8 cellular contexts compared by ENCODE assay signal in the genomic region with DNA sequence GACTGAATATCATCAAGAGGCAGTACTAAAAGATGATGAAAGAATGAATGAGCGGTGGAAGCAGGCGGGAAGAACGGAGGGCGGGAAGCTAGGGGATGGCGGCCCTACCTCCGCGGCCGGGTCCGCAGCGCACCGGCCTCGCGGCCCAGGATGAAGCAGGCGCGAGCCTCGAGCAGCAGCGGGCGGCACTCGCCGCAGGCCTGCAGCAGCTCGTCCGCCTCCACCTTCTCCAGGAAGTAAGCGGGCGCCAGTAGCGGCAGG. TPM values are rescaled to one million over a fixed set of nuclear protein-coding genes. Genes with fewer than 3 reads are reported as not detected.
DNase-seq lines count a peak whose midpoint lies in the region; ATAC-seq, FAIRE-seq and TF ChIP-seq lines count a peak whose summit lies in the region.

No MANE protein-coding gene starts in this region.

- no peak for TF ChIP-seq POLR2A in upper lobe of left lung (IDR thresholded peaks at IDR 0.05)

- H3K4me1 ChIP-seq in cardiac muscle cell (ENCODE audit: low read depth) = peaks cover 5% of the 10 kb centered on the region
- H3K4me1 ChIP-seq in right atrium auricular region = peaks cover 0 to 15% of the 10 kb centered on the region in 2 donors
- H3K4me1 ChIP-seq in upper lobe of left lung = peaks cover 8 to 27% (median 19%) of the 10 kb centered on the region in 4 donors

- TF ChIP-seq CTCF in cardiac muscle cell (IDR thresholded peaks at IDR 0.05; ENCODE audit: low read depth, low read length) = no peak
- TF ChIP-seq CTCF in right atrium auricular region (IDR thresholded peaks at IDR 0.05) = no peak
- TF ChIP-seq CTCF in brain (conservative IDR thresholded peaks at IDR 0.05) = no peak
- no peak for TF ChIP-seq CTCF in natural killer cell (IDR thresholded peaks at IDR 0.05)
- no peak for TF ChIP-seq CTCF in upper lobe of left lung (IDR thresholded peaks at IDR 0.05)
- no peak for TF ChIP-seq CTCF in D721Med (IDR thresholded peaks at IDR 0.05; ENCODE audit: insufficient read depth, missing control alignments)

- H3K4me1 Mint-ChIP-seq in brain (peaks cover 65% of the 10 kb centered on the region), natural killer cell (peaks cover 18 to 29% of the 10 kb centered on the region in 2 donors)

- H3K4me3 Mint-ChIP-seq in brain (peak overlapping the region; percentile 80 to 88 (median 84)), natural killer cell (peak overlapping the region; percentile 80)

- no peak for ATAC-seq in natural killer cell
- ATAC-seq in upper lobe of left lung (ENCODE audit: low FRiP score in 2 of 2) = no peak

- intact Hi-C loops in natural killer cell (cut with micrococcal nuclease) = no loop called here

- WGBS in upper lobe of left lung, 2 donors = 39 to 43% methylated on average over 15 to 25 of the region's 25 CpGs

- peaks cover 31% of the 10 kb centered on the region for H3K36me3 Mint-ChIP-seq in brain
- H3K36me3 Mint-ChIP-seq in natural killer cell = no peaks in the 10 kb centered on the region

- H3K27me3 ChIP-seq in cardiac muscle cell (peaks cover 57% of the 10 kb centered on the region), right atrium auricular region (peaks cover 0 to 9% of the 10 kb centered on the region in 2 donors), upper lobe of left lung (peaks cover 0 to 13% (median 2%) of the 10 kb centered on the region in 4 donors)

- H3K36me3 ChIP-seq in cardiac muscle cell (no peaks in the 10 kb centered on the region), right atrium auricular region (no peaks in the 10 kb centered on the region), upper lobe of left lung (no peaks in the 10 kb centered on the region)

- FAIRE-seq in D721Med (lab: Jason Lieb, UNC) = no peak

- H3K27me3 Mint-ChIP-seq in brain (peaks cover 47% of the 10 kb centered on the region), natural killer cell (ENCODE audit: low read depth in 2 of 2) (peaks cover 24 to 40% of the 10 kb centered on the region in 2 donors)

- peak overlapping the region; percentile 59 to 96 (median 87) for H3K27ac Mint-ChIP-seq in brain
- H3K27ac Mint-ChIP-seq in natural killer cell = peak overlapping the region in 1 of 2 donors; percentile 50

- H3K9me3 ChIP-seq in cardiac muscle cell (ENCODE audit: low read depth) (no peaks in the 10 kb centered on the region), right atrium auricular region (peaks cover 0 to 6% of the 10 kb centered on the region in 2 donors), upper lobe of left lung (peaks cover 0 to 5% (median 0%) of the 10 kb centered on the region in 4 donors)

- DNase-seq in cardiac muscle cell (ENCODE audit: low read depth in 1 of 2, low spot score in 1 of 2) (no peak), right atrium auricular region (ENCODE audit: low spot score) (no peak), natural killer cell (no peak), upper lobe of left lung (no peak), D721Med (ENCODE audit: insufficient read length, low spot score) (no peak), NCI-H748 treated with DMSO at 0.1 percent for 48 hours (lab: John Stamatoyannopoulos, UW) (no peak), nucleus accumbens (lab: John Stamatoyannopoulos, UW) (no peak)

- no peak overlapping the region for H3K27ac ChIP-seq in cardiac muscle cell
- no peak overlapping the region for H3K27ac ChIP-seq in right atrium auricular region
- peak overlapping the region in 2 of 4 donors; percentile 40 to 66 for H3K27ac ChIP-seq in upper lobe of left lung

- peaks cover 2 to 10% (median 5%) of the 10 kb centered on the region in 5 experiments for H3K9me3 Mint-ChIP-seq in brain
- H3K9me3 Mint-ChIP-seq in natural killer cell = no peaks in the 10 kb centered on the region

- TF ChIP-seq EP300 in upper lobe of left lung (IDR thresholded peaks at IDR 0.05) = no peak

- H3K4me3 ChIP-seq in cardiac muscle cell (peak overlapping the region; percentile 32), right atrium auricular region (peak overlapping the region in 1 of 2 donors; percentile 43), upper lobe of left lung (peak overlapping the region in 3 of 4 donors; percentile 45 to 55 (median 52))

RNA-seq across cellular contexts. Expression of gene KLHL35, which starts 3.4 kb away (rescaled TPM):
- total RNA-seq in cardiac muscle cell (2.2 and 2.7 TPM in 2 replicates), right atrium auricular region (1 to 10 TPM in 1 of 2 donors, under 1 TPM in 1; 0.20 to 1.4 TPM), natural killer cell (under 1 TPM; 0.40 to 0.93 (median 0.54) TPM), upper lobe of left lung (1 to 10 TPM; 3.5 to 7.3 (median 4.3) TPM)
- polyA plus RNA-seq in cardiac muscle cell (2.6 and 3.4 TPM in 2 replicates), brain (ENCODE audit: insufficient read depth, low read depth, low replicate concordance) (12.1 TPM)

RNA-seq across cellular contexts. Expression of gene RPS3, which starts 30.3 kb away (rescaled TPM):
- 781 and 951 TPM in 2 replicates for total RNA-seq in cardiac muscle cell
- 974 and 1,206 TPM in 2 replicates for polyA plus RNA-seq in cardiac muscle cell
- total RNA-seq in right atrium auricular region = 100 to 1,000 TPM; 391 to 983 TPM
- 3,030 TPM for polyA plus RNA-seq in brain (ENCODE audit: insufficient read depth, low read depth, low replicate concordance)
- 1,000 to 10,000 TPM; 2,027 to 2,376 (median 2,290) TPM for total RNA-seq in natural killer cell
- total RNA-seq in upper lobe of left lung = 1,000 to 10,000 TPM in 4 of 6 donors, 100 to 1,000 TPM in 2; 474 to 2,141 (median 1,268) TPM
